Comparison of ENCODE assay signal across 1 cellular context in the genomic region with DNA sequence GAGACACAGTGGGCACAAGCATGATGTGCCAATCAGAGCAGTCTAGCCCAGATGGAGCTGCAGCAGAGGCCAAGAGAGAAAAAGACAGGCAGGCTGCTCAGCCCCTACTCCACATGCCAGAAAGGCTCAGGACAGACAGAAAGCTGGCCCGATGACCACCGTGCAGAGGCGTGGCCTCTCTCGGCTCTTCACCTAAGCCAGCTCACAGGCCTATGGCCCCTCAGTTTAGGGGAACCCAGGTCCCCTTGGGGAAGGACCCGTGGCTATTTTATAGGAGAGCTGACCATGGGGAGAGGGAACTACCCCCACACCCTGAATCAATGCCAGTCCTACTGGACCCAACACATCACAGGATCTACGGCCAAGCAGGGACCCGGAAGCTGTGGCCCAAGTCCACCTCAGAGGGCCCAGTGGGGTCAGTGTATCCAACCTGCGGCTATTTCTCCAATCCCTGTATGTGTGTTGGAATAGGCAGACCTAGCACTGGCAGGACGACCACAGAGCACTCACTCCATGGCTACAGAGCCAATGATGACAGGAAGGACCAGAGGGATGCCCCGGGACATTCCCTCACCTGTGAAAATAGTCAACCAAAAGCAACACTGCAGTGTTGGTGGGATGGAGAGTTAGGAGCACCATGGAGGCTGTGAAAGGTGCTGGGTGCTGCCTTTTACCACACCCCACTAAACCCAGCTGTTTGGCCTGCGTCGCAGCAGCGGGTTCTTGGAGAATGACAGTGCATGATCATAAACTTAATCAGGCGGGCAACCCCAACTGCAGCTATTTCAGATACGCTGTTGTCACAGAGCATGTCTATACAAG.
TF ChIP-seq lines count a peak whose summit lies in the region.

No MANE protein-coding gene starts in this region.

TF ChIP-seq in H1, 55 proteins besides CTCF, POLR2A, EP300 and RAD21 (continued from another document):
- TF ChIP-seq, protein P1, sequence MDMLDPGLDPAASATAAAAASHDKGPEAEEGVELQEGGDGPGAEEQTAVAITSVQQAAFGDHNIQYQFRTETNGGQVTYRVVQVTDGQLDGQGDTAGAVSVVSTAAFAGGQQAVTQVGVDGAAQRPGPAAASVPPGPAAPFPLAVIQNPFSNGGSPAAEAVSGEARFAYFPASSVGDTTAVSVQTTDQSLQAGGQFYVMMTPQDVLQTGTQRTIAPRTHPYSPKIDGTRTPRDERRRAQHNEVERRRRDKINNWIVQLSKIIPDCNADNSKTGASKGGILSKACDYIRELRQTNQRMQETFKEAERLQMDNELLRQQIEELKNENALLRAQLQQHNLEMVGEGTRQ (IDR thresholded peaks at IDR 0.05; ENCODE audit: low read length), result no peak
- TF ChIP-seq POLR2AphosphoS5 (IDR thresholded peaks at IDR 0.05; ENCODE audit: low read depth, low read length), result no peak
- TF ChIP-seq BCL11A (IDR thresholded peaks at IDR 0.05; ENCODE audit: low read depth in 2 of 2, low read length in 2 of 2), result no peak
- TF ChIP-seq ZNF274 (IDR thresholded peaks at IDR 0.05; ENCODE audit: borderline replicate concordance, extremely low read depth, low read length), result no peak
- TF ChIP-seq JUN (IDR thresholded peaks at IDR 0.05; ENCODE audit: low read depth, low read length), result no peak
- TF ChIP-seq POU5F1 (IDR thresholded peaks at IDR 0.05; ENCODE audit: low read depth, low read length), result no peak
- TF ChIP-seq KDM1A (IDR thresholded peaks at IDR 0.05; ENCODE audit: borderline replicate concordance, low read length), result no peak
- TF ChIP-seq CHD1 (IDR thresholded peaks at IDR 0.05; ENCODE audit: low read depth, low read length), result no peak
- no peak for TF ChIP-seq SIX5 (IDR thresholded peaks at IDR 0.05; ENCODE audit: low read depth, low read length)
